In genomic region chr20:33977535-33977934, GRCh38 we compare ENCODE assay signal across 35 cellular contexts.
"Had no signal": no experiment of that assay in that cellular context is flagged by ENCODE, and none has a peak within 500 bp of the region (broad histone marks: within the 10 kb centered on the region; RNA-seq: fewer than 3 reads in every experiment).

No MANE protein-coding gene starts in this region.

- H3K36me3 ChIP-seq: MG63 had no signal

- DNase-seq: Karpas-422, Kasumi-1, MG63, MM.1S, MV-4-11, NCI-H1048, NCI-H1092, NCI-H1092 treated with DMSO at 0.1 percent for 48 hours, NCI-H1105, NCI-H1105 treated with DMSO at 0.1 percent for 48 hours, NCI-H1417, NCI-H1417 treated with DMSO at 0.1 percent for 48 hours, NCI-H1436, NCI-H1436 treated with DMSO at 0.1 percent for 48 hours, NCI-H146, NCI-H1694, NCI-H1694 treated with DMSO at 0.1 percent for 48 hours, NCI-H187, NCI-H187 treated with DMSO at 0.1 percent for 48 hours, NCI-H1930, NCI-H2029, NCI-H2029 treated with DMSO at 0.1 percent for 48 hours, NCI-H2081, NCI-H2081 treated with DMSO at 0.1 percent for 48 hours, NCI-H2107, NCI-H2171, NCI-H2171 treated with DMSO at 0.1 percent for 48 hours, NCI-H2227 treated with DMSO at 0.1 percent for 48 hours, NCI-H226, NCI-H345, NCI-H446, NCI-H446 treated with DMSO at 0.1 percent for 48 hours, NCI-H510A, NCI-H510A treated with DMSO at 0.1 percent for 48 hours had no signal

- H3K4me2 ChIP-seq: KMS-11 had no signal

- H3K27ac ChIP-seq: KMS-11 had no signal

- H3K9ac ChIP-seq: KMS-11 had no signal

- H3K4me3 ChIP-seq: MG63 had no signal

- H3K27me3 ChIP-seq: MG63 had no signal
